ENCODE assay signal across 9 cellular contexts in genomic region chr10:93198401-93199175, GRCh38.
DNase-seq lines count a peak whose midpoint lies in the region; ATAC-seq, FAIRE-seq and TF ChIP-seq lines count a peak whose summit lies in the region.
"Had no signal": no experiment of that assay in that cellular context is flagged by ENCODE, and none has a peak within 500 bp of the region (broad histone marks: within the 10 kb centered on the region; RNA-seq: fewer than 3 reads in every experiment).

No MANE protein-coding gene starts in this region.

- H3K4me1 ChIP-seq in astrocyte (ENCODE audit: insufficient read depth, low read length) (peaks cover 12% of the 10 kb centered on the region), keratinocyte (ENCODE audit: control insufficient read depth, extremely low read depth, insufficient read depth, low read length) (no peaks in the 10 kb centered on the region), stomach smooth muscle (ENCODE audit: control insufficient read depth, insufficient read depth, low read length) (peaks cover 2% of the 10 kb centered on the region)

- peaks cover 5% of the 10 kb centered on the region for H3K27me3 Mint-ChIP-seq in astrocyte (ENCODE audit: low read depth, unreplicated experiment)

- no peaks in the 10 kb centered on the region for H3K27me3 ChIP-seq in astrocyte (ENCODE audit: insufficient read depth, low read length)
- peaks cover 3% of the 10 kb centered on the region for H3K27me3 ChIP-seq in keratinocyte (ENCODE audit: control insufficient read depth, extremely low read depth, insufficient read depth, low read length)
- no peaks in the 10 kb centered on the region for H3K27me3 ChIP-seq in stomach smooth muscle (ENCODE audit: control insufficient read depth in 1 of 2, insufficient read depth in 2 of 2, low read length in 2 of 2)

- no peak for DNase-seq in HFF-Myc (ENCODE audit: extremely low read depth, low read depth)
- no peak for DNase-seq in astrocyte (ENCODE audit: low read depth)
- DNase-seq in keratinocyte (ENCODE audit: low read depth, low spot score) = no peak
- DNase-seq in NCI-H226 = no peak
- DNase-seq in NCI-H82 (lab: John Stamatoyannopoulos, UW) = no peak
- no peak for DNase-seq in activated CD4-positive, CD25-positive, alpha-beta regulatory T cell (lab: John Stamatoyannopoulos, UW)
- DNase-seq: NCI-H2107 had no signal

- H2AFZ ChIP-seq in astrocyte (ENCODE audit: low read depth, low read length) (peak overlapping the region; percentile 49), keratinocyte (ENCODE audit: control insufficient read depth, low read length) (no peak overlapping the region)

- FAIRE-seq in astrocyte (lab: Jason Lieb, UNC) (peak; percentile 49), keratinocyte (lab: Jason Lieb, UNC) (no peak)

- H4K20me1 ChIP-seq in astrocyte (ENCODE audit: insufficient read depth, low read length) (no peaks in the 10 kb centered on the region), keratinocyte (ENCODE audit: control insufficient read depth, extremely low read depth, insufficient read depth, low read length) (no peaks in the 10 kb centered on the region)

- H3K4me3 ChIP-seq in HFF-Myc (replicated peaks; ENCODE audit: low read depth, low read length) = 0 out of 2 replicates have a peak overlapping the region, but pooled peaks have one; percentile 10
- peak overlapping the region; percentile 47 for H3K4me3 ChIP-seq in astrocyte (ENCODE audit: insufficient read depth, low read depth, low read length)
- no peak overlapping the region for H3K4me3 ChIP-seq in keratinocyte (ENCODE audit: control insufficient read depth in 2 of 3, extremely low read depth in 1 of 3, insufficient read depth in 2 of 3, low read depth in 1 of 3, low read length in 3 of 3)
- peak overlapping the region; percentile 60 to 69 for H3K4me3 ChIP-seq in stomach smooth muscle (ENCODE audit: low read length in 2 of 2)

- H3K9me3 ChIP-seq in astrocyte (ENCODE audit: insufficient read depth, low read depth, low read length) (no peaks in the 10 kb centered on the region), keratinocyte (ENCODE audit: control insufficient read depth, low read depth, low read length) (no peaks in the 10 kb centered on the region), stomach smooth muscle (ENCODE audit: control insufficient read depth in 2 of 2, low read length in 2 of 2) (no peaks in the 10 kb centered on the region)

- H3K27ac Mint-ChIP-seq in astrocyte (ENCODE audit: unreplicated experiment) = no peak overlapping the region

- H3K9me1 ChIP-seq in keratinocyte (ENCODE audit: control insufficient read depth, extremely low read depth, insufficient read depth, low read length) = no peaks in the 10 kb centered on the region

- H3K9me3 Mint-ChIP-seq in astrocyte (ENCODE audit: unreplicated experiment) = no peaks in the 10 kb centered on the region

- TF ChIP-seq CTCF in HFF-Myc (IDR thresholded peaks at IDR 0.05; ENCODE audit: low read depth, low read length, missing control alignments) (no peak), astrocyte (IDR thresholded peaks at IDR 0.05; ENCODE audit: insufficient read depth, low read depth, low read length) (no peak), keratinocyte (optimal IDR thresholded peaks at IDR 0.05 in 1 of 3, IDR thresholded peaks at IDR 0.05 in 1 of 3, conservative IDR thresholded peaks at IDR 0.05 in 1 of 3; ENCODE audit: extremely low read depth in 1 of 3, insufficient read depth in 2 of 3, low read length in 3 of 3) (no peak)

- H3K27ac ChIP-seq in astrocyte (ENCODE audit: low read depth, low read length) (no peak overlapping the region), keratinocyte (ENCODE audit: control insufficient read depth, insufficient read depth, low read length) (no peak overlapping the region), stomach smooth muscle (ENCODE audit: low read length) (no peak overlapping the region)

- ATAC-seq in SK-N-SH treated with all-trans-retinoic acid at 6 μM for 48 hours = no peak

- dilution Hi-C loops in keratinocyte (cut with MboI; ENCODE audit: extremely low pct_ligation_motif_present, low sequenced_read_pairs) = no loop called here

- H3K36me3 ChIP-seq in astrocyte (ENCODE audit: insufficient read depth, low read length) = no peaks in the 10 kb centered on the region
- H3K36me3 ChIP-seq in keratinocyte (ENCODE audit: control insufficient read depth in 2 of 2, extremely low read depth in 1 of 2, insufficient read depth in 2 of 2, low read length in 2 of 2) = no peaks in the 10 kb centered on the region
- no peaks in the 10 kb centered on the region for H3K36me3 ChIP-seq in stomach smooth muscle (ENCODE audit: control insufficient read depth in 2 of 2, insufficient read depth in 2 of 2, low read length in 2 of 2)

- no peak overlapping the region for H3K4me3 Mint-ChIP-seq in astrocyte (ENCODE audit: unreplicated experiment)

- no peaks in the 10 kb centered on the region for H3K36me3 Mint-ChIP-seq in astrocyte (ENCODE audit: low read depth, unreplicated experiment)

- H3K79me2 ChIP-seq in astrocyte (ENCODE audit: insufficient read depth, low read length) (no peaks in the 10 kb centered on the region), keratinocyte (ENCODE audit: control insufficient read depth, insufficient read depth, low read length) (no peaks in the 10 kb centered on the region)

- peaks cover 2% of the 10 kb centered on the region for H3K4me1 Mint-ChIP-seq in astrocyte (ENCODE audit: low read depth, unreplicated experiment)

- H3K4me2 ChIP-seq in astrocyte (ENCODE audit: low read length) (peak overlapping the region; percentile 79), keratinocyte (ENCODE audit: control insufficient read depth, extremely low read depth, insufficient read depth, low read depth, low read length) (peak overlapping the region; percentile 4)

- H3K9ac ChIP-seq in astrocyte (ENCODE audit: low read length) (peak overlapping the region; percentile 32), keratinocyte (ENCODE audit: control insufficient read depth, extremely low read depth, insufficient read depth, low read length) (no peak overlapping the region), stomach smooth muscle (ENCODE audit: low read length in 2 of 2) (no peak overlapping the region)

TF ChIP-seq in SK-N-SH treated with all-trans-retinoic acid at 6 μM for 48 hours, 23 proteins besides CTCF, POLR2A, EP300 and RAD21:
- no peak for TF ChIP-seq TOX (CRISPR knock-in tag; IDR thresholded peaks at IDR 0.05; ENCODE audit: borderline replicate concordance)
- TF ChIP-seq ZC3H10 (CRISPR knock-in tag; IDR thresholded peaks at IDR 0.05) = no peak
TF ChIP-seq in SK-N-SH treated with all-trans-retinoic acid at 6 μM for 48 hours: peak in this region for 0.

Comparison
In these comparisons a context has a peak if more than half of its experiments do, and no peak if none do; other contexts are left out.
1. H3K4me3 ChIP-seq: peak in HFF-Myc (single experiment), astrocyte (single experiment) and stomach smooth muscle (2 of 2); none in keratinocyte (0 of 3).